ENCODE assay signal across 1 cellular context in the genomic region with DNA sequence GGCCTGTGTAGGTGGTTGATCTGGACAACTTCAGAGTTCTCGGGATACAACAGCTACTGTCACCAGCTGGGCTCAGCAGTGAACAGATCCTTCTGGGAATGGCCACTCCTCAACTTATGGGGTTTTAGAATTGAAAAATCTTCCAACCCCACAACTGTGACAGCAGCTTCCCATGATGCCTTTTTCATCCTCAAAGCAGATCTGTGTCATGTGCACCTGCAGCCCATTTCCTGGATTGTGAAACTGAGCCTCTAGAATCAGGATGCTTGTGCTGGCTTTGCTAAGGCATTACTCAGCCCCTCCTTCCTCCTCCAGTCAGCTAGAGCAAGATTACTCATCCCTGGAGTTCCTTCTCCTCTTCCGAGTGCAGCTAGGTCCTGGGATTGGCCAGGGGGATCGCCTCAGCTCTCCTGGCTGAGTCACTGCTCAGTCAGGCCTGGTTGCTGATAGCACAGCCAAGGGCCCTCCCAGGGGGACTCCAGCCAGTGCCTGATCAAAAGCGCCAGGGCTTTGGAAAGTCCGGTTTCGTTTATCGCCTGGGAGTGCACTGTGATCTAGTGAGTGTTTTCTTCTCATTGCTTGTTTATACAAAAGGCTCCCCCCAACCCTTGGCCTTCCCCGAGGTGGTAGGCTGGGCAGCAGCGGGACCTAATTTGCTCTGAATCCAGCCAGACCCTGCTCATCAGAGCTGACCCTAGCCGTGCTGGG.
TF ChIP-seq lines count a peak whose summit lies in the region.

No MANE protein-coding gene starts in this region.

TF ChIP-seq in HEK293, 187 proteins besides CTCF, POLR2A, EP300 and RAD21 (continued from another document and continues in another):
- TF ChIP-seq ZBTB49 (tag by site-specific recombination; IDR thresholded peaks at IDR 0.05; ENCODE audit: low read depth) (no peak), EGR2 (tag by site-specific recombination; IDR thresholded peaks at IDR 0.05; ENCODE audit: low read depth) (0 out of 2 replicates have a peak, but pooled peaks have one; percentile 10), ZSCAN5A (tag by site-specific recombination; IDR thresholded peaks at IDR 0.05) (peak; percentile 100), ZNF837 (tag by site-specific recombination; IDR thresholded peaks at IDR 0.05) (no peak), ZNF660 (tag by site-specific recombination; IDR thresholded peaks at IDR 0.05) (peak; percentile 93), ZNF341 (tag by site-specific recombination; IDR thresholded peaks at IDR 0.05; ENCODE audit: low read depth) (peak; percentile 91), ZBTB7A (tag by site-specific recombination; IDR thresholded peaks at IDR 0.05; ENCODE audit: low read depth) (no peak), ZNF292 (tag by site-specific recombination; IDR thresholded peaks at IDR 0.05; ENCODE audit: borderline replicate concordance, low read depth) (no peak), ZNF138 (tag by site-specific recombination; IDR thresholded peaks at IDR 0.05; ENCODE audit: borderline replicate concordance) (no peak), PBX3 (CRISPR knock-in tag; IDR thresholded peaks at IDR 0.05) (no peak), KLF8 (tag by site-specific recombination; IDR thresholded peaks at IDR 0.05) (peak; percentile 84), ZNF10 (tag by site-specific recombination; IDR thresholded peaks at IDR 0.05) (peak; percentile 81; the same call in 1 of the 2 replicates), ZNF24 (tag by site-specific recombination; IDR thresholded peaks at IDR 0.05) (peak; percentile 84; the same call in 1 of the 2 replicates), ZNF37A (tag by site-specific recombination; IDR thresholded peaks at IDR 0.05) (no peak), ZNF354C (tag by site-specific recombination; IDR thresholded peaks at IDR 0.05; ENCODE audit: borderline replicate concordance, low read depth) (no peak), ZNF791 (tag by site-specific recombination; IDR thresholded peaks at IDR 0.05) (no peak), ZNF548 (tag by site-specific recombination; IDR thresholded peaks at IDR 0.05) (no peak), WT1 (tag by site-specific recombination; IDR thresholded peaks at IDR 0.05) (no peak), OVOL3 (tag by site-specific recombination; IDR thresholded peaks at IDR 0.05) (no peak), ZNF596 (tag by site-specific recombination; IDR thresholded peaks at IDR 0.05) (no peak), PRDM1 (tag by site-specific recombination; IDR thresholded peaks at IDR 0.05) (peak; percentile 66), HOXA7 (CRISPR knock-in tag; IDR thresholded peaks at IDR 0.05; ENCODE audit: borderline replicate concordance) (no peak), PRDM2 (tag by site-specific recombination; IDR thresholded peaks at IDR 0.05; ENCODE audit: borderline replicate concordance) (no peak), ZFP3 (tag by site-specific recombination; IDR thresholded peaks at IDR 0.05; ENCODE audit: low read depth) (no peak), ZNF626 (tag by site-specific recombination; IDR thresholded peaks at IDR 0.05) (no peak), ZNF248 (tag by site-specific recombination; IDR thresholded peaks at IDR 0.05) (no peak), ZNF433 (tag by site-specific recombination; IDR thresholded peaks at IDR 0.05; ENCODE audit: low read depth) (no peak), ZNF510 (tag by site-specific recombination; IDR thresholded peaks at IDR 0.05; ENCODE audit: insufficient replicate concordance) (no peak), ZNF48 (tag by site-specific recombination; IDR thresholded peaks at IDR 0.05) (no peak), ZNF501 (tag by site-specific recombination; IDR thresholded peaks at IDR 0.05) (peak; percentile 90), ZNF555 (tag by site-specific recombination; conservative IDR thresholded peaks at IDR 0.05) (no peak), ZNF155 (tag by site-specific recombination; IDR thresholded peaks at IDR 0.05) (no peak), ZNF621 (tag by site-specific recombination; IDR thresholded peaks at IDR 0.05) (no peak), ZBTB17 (tag by site-specific recombination; IDR thresholded peaks at IDR 0.05) (peak; percentile 99), ZNF776 (tag by site-specific recombination; IDR thresholded peaks at IDR 0.05; ENCODE audit: borderline replicate concordance) (no peak), ZIC2 (tag by site-specific recombination; IDR thresholded peaks at IDR 0.05) (no peak), SP3 (tag by site-specific recombination; IDR thresholded peaks at IDR 0.05) (peak; percentile 78), ZNF514 (tag by site-specific recombination; IDR thresholded peaks at IDR 0.05) (no peak)
- TF ChIP-seq, protein P1, sequence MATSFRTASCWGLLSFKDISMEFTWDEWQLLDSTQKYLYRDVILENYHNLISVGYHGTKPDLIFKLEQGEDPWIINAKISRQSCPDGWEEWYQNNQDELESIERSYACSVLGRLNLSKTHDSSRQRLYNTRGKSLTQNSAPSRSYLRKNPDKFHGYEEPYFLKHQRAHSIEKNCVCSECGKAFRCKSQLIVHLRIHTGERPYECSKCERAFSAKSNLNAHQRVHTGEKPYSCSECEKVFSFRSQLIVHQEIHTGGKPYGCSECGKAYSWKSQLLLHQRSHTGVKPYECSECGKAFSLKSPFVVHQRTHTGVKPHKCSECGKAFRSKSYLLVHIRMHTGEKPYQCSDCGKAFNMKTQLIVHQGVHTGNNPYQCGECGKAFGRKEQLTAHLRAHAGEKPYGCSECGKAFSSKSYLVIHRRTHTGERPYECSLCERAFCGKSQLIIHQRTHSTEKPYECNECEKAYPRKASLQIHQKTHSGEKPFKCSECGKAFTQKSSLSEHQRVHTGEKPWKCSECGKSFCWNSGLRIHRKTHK (tag by site-specific recombination; IDR thresholded peaks at IDR 0.05) = no peak
- TF ChIP-seq, protein P2, sequence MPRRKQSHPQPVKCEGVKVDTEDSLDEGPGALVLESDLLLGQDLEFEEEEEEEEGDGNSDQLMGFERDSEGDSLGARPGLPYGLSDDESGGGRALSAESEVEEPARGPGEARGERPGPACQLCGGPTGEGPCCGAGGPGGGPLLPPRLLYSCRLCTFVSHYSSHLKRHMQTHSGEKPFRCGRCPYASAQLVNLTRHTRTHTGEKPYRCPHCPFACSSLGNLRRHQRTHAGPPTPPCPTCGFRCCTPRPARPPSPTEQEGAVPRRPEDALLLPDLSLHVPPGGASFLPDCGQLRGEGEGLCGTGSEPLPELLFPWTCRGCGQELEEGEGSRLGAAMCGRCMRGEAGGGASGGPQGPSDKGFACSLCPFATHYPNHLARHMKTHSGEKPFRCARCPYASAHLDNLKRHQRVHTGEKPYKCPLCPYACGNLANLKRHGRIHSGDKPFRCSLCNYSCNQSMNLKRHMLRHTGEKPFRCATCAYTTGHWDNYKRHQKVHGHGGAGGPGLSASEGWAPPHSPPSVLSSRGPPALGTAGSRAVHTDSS (tag by site-specific recombination; IDR thresholded peaks at IDR 0.05) = 0 out of 2 replicates have a peak, but pooled peaks have one; percentile 39
- TF ChIP-seq, protein P3, sequence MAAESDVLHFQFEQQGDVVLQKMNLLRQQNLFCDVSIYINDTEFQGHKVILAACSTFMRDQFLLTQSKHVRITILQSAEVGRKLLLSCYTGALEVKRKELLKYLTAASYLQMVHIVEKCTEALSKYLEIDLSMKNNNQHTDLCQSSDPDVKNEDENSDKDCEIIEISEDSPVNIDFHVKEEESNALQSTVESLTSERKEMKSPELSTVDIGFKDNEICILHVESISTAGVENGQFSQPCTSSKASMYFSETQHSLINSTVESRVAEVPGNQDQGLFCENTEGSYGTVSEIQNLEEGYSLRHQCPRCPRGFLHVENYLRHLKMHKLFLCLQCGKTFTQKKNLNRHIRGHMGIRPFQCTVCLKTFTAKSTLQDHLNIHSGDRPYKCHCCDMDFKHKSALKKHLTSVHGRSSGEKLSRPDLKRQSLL (tag by site-specific recombination; IDR thresholded peaks at IDR 0.05) = peak; percentile 74; the same call in 1 of the 2 replicates
- TF ChIP-seq, protein P4, sequence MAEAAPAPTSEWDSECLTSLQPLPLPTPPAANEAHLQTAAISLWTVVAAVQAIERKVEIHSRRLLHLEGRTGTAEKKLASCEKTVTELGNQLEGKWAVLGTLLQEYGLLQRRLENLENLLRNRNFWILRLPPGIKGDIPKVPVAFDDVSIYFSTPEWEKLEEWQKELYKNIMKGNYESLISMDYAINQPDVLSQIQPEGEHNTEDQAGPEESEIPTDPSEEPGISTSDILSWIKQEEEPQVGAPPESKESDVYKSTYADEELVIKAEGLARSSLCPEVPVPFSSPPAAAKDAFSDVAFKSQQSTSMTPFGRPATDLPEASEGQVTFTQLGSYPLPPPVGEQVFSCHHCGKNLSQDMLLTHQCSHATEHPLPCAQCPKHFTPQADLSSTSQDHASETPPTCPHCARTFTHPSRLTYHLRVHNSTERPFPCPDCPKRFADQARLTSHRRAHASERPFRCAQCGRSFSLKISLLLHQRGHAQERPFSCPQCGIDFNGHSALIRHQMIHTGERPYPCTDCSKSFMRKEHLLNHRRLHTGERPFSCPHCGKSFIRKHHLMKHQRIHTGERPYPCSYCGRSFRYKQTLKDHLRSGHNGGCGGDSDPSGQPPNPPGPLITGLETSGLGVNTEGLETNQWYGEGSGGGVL (tag by site-specific recombination; IDR thresholded peaks at IDR 0.05) = no peak
